In genomic region chr17:81048827-81049371, GRCh38 we compare ENCODE assay signal across 1 cellular context.
TF ChIP-seq lines count a peak whose summit lies in the region.

No MANE protein-coding gene starts in this region.

TF ChIP-seq in HCT116, 20 proteins besides CTCF, POLR2A, EP300 and RAD21:
- TF ChIP-seq REST (IDR thresholded peaks at IDR 0.05; ENCODE audit: low read depth) (no peak), SRF (IDR thresholded peaks at IDR 0.05; ENCODE audit: low read depth) (no peak), EZH2 (IDR thresholded peaks at IDR 0.05) (no peak), JUND (IDR thresholded peaks at IDR 0.05) (no peak), SIN3A (IDR thresholded peaks at IDR 0.05; ENCODE audit: low read depth) (no peak), ELF1 (IDR thresholded peaks at IDR 0.05; ENCODE audit: borderline replicate concordance, low read depth) (no peak), CBX3 (IDR thresholded peaks at IDR 0.05; ENCODE audit: low read depth) (no peak), POLR2AphosphoS5 (IDR thresholded peaks at IDR 0.05; ENCODE audit: low read depth, low read length) (no peak), CEBPB (IDR thresholded peaks at IDR 0.05; ENCODE audit: low read depth) (no peak)
- TF ChIP-seq, protein P1, sequence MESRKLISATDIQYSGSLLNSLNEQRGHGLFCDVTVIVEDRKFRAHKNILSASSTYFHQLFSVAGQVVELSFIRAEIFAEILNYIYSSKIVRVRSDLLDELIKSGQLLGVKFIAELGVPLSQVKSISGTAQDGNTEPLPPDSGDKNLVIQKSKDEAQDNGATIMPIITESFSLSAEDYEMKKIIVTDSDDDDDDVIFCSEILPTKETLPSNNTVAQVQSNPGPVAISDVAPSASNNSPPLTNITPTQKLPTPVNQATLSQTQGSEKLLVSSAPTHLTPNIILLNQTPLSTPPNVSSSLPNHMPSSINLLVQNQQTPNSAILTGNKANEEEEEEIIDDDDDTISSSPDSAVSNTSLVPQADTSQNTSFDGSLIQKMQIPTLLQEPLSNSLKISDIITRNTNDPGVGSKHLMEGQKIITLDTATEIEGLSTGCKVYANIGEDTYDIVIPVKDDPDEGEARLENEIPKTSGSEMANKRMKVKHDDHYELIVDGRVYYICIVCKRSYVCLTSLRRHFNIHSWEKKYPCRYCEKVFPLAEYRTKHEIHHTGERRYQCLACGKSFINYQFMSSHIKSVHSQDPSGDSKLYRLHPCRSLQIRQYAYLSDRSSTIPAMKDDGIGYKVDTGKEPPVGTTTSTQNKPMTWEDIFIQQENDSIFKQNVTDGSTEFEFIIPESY (IDR thresholded peaks at IDR 0.05; ENCODE audit: extremely low read depth, insufficient replicate concordance, low read length), result no peak
